ENCODE assay signal across 7 cellular contexts in genomic region chr13:42047561-42048322, GRCh38. TPM values are rescaled to one million over a fixed set of nuclear protein-coding genes. Genes with fewer than 3 reads are reported as not detected.
A peak's percentile ranks its signal among the peaks of the same experiment; 100 is the strongest.
DNase-seq lines count a peak whose midpoint lies in the region; TF ChIP-seq lines count a peak whose summit lies in the region.

No MANE protein-coding gene starts in this region.

- H3K27ac ChIP-seq in endodermal cell (ENCODE audit: low read depth, low read length) = no peak overlapping the region
- H3K27ac ChIP-seq in mesendoderm (ENCODE audit: low read depth, low read length) = peak overlapping the region; percentile 9
- peak overlapping the region; percentile 46 for H3K27ac ChIP-seq in subcutaneous abdominal adipose tissue (ENCODE audit: low read depth, low read length)

- peak overlapping the region; percentile 90 for H3K56ac ChIP-seq in mesendoderm (ENCODE audit: low read length)

- peak overlapping the region; percentile 85 for H3K4me3 Mint-ChIP-seq in activated CD4-positive, alpha-beta T cell treated with anti-CD3 and anti-CD28 coated beads, Interleukin-2, amount 10 ng/mL, durations not matched to agents 7 days and 5 days
- peak overlapping the region; percentile 63 for H3K4me3 Mint-ChIP-seq in endodermal cell

- H3K4me1 Mint-ChIP-seq in activated CD4-positive, alpha-beta T cell treated with anti-CD3 and anti-CD28 coated beads, Interleukin-2, amount 10 ng/mL, durations not matched to agents 7 days and 5 days = peaks cover 35% of the 10 kb centered on the region
- H3K4me1 Mint-ChIP-seq in endodermal cell = peaks cover 4% of the 10 kb centered on the region

- H3K9me3 Mint-ChIP-seq in activated CD4-positive, alpha-beta T cell treated with anti-CD3 and anti-CD28 coated beads, Interleukin-2, amount 10 ng/mL, durations not matched to agents 7 days and 5 days = no peaks in the 10 kb centered on the region
- H3K9me3 Mint-ChIP-seq in endodermal cell = no peaks in the 10 kb centered on the region

- peaks cover 13% of the 10 kb centered on the region for H3K36me3 Mint-ChIP-seq in activated CD4-positive, alpha-beta T cell treated with anti-CD3 and anti-CD28 coated beads, Interleukin-2, amount 10 ng/mL, durations not matched to agents 7 days and 5 days (ENCODE audit: low read depth)
- H3K36me3 Mint-ChIP-seq in endodermal cell (ENCODE audit: low read depth) = no peaks in the 10 kb centered on the region

- POLR2A ChIA-PET in GM10248 (lab: Yijun Ruan, JAX) = interaction anchor here (0.6 kb wide), 1 partner anchor 188 kb away, joined by 3 read pairs; no protein-coding TSS in a partner anchor
- POLR2A ChIA-PET in HEK293T (lab: Yijun Ruan, JAX) = interaction anchor here (0.9 to 1.6 kb wide), 3 partner anchors 14 to 96 kb away, joined by 3 to 6 read pairs (median 4); partner anchors contain the start of gene VWA8
- POLR2A ChIA-PET in activated CD4-positive, alpha-beta T cell treated with anti-CD3 and anti-CD28 coated beads, Interleukin-2, amount 10 ng/mL, durations not matched to agents 7 days and 5 days (lab: Charles Lee) = interaction anchor here (0.6 to 0.9 kb wide), 2 partner anchors 91 to 106 kb away, joined by 3 read pairs; no protein-coding TSS in a partner anchor

- H3K23ac ChIP-seq in mesendoderm (ENCODE audit: low read length) = no peak overlapping the region

- no peak overlapping the region for H3K4ac ChIP-seq in mesendoderm (ENCODE audit: low read depth, low read length)

- no peak overlapping the region for H2AK5ac ChIP-seq in mesendoderm (ENCODE audit: low read length)

- no peaks in the 10 kb centered on the region for H3K79me1 ChIP-seq in mesendoderm (ENCODE audit: low read length)

- no peak overlapping the region for H2BK120ac ChIP-seq in mesendoderm (ENCODE audit: low read depth, low read length)

- H3K27me3 ChIP-seq in endodermal cell (ENCODE audit: control insufficient read depth, insufficient read depth, low read length, poor library complexity, severe bottlenecking) (peaks cover 29% of the 10 kb centered on the region), mesendoderm (ENCODE audit: insufficient read depth, low read length, poor library complexity) (no peaks in the 10 kb centered on the region), subcutaneous abdominal adipose tissue (ENCODE audit: control insufficient read depth in 5 of 5, insufficient read depth in 4 of 5, low read length in 5 of 5) (peaks cover 0 to 4% (median 0%) of the 10 kb centered on the region in 5 donors)

- H3K9ac ChIP-seq in endodermal cell (ENCODE audit: extremely low read depth, low read length, poor library complexity, severe bottlenecking) (peak overlapping the region; percentile 4), mesendoderm (ENCODE audit: low read length) (peak overlapping the region; percentile 80), subcutaneous abdominal adipose tissue (ENCODE audit: low read length in 5 of 5) (peak overlapping the region; percentile 69 to 84 (median 82))

- TF ChIP-seq CTCF in GM10248 (IDR thresholded peaks at IDR 0.05; ENCODE audit: control extremely low read depth, extremely low read depth, low read depth, missing control alignments) (no peak), endodermal cell (conservative IDR thresholded peaks at IDR 0.05) (no peak)

- H3K9me3 ChIP-seq in endodermal cell (ENCODE audit: control insufficient read depth, low read length) = no peaks in the 10 kb centered on the region
- H3K9me3 ChIP-seq in subcutaneous abdominal adipose tissue (ENCODE audit: control insufficient read depth in 5 of 5, low read length in 5 of 5) = no peaks in the 10 kb centered on the region

- 0 to 1% methylated on average over 26 to 50 of the region's 50 CpGs for WGBS in endodermal cell (ENCODE audit: insufficient coverage in 1 of 2, insufficient read length in 1 of 2), 2 experiments
- WGBS in mesendoderm (ENCODE audit: extremely low coverage, insufficient coverage, low lambda C conversion rate) = no CpG with 5 or more reads among the region's 50 CpGs

- H2BK5ac ChIP-seq in mesendoderm (ENCODE audit: low read length) = no peak overlapping the region

- H3K4me1 ChIP-seq in endodermal cell (ENCODE audit: control insufficient read depth, insufficient read depth, low read length) (no peaks in the 10 kb centered on the region), mesendoderm (ENCODE audit: control insufficient read depth, low read depth, low read length) (no peaks in the 10 kb centered on the region), subcutaneous abdominal adipose tissue (ENCODE audit: control insufficient read depth in 5 of 5, insufficient read depth in 5 of 5, low read length in 5 of 5) (peaks cover 4 to 23% (median 18%) of the 10 kb centered on the region in 5 donors)

- H4K5ac ChIP-seq in mesendoderm (ENCODE audit: low read length) = no peak overlapping the region

- peak overlapping the region; percentile 52 for H3K18ac ChIP-seq in mesendoderm (ENCODE audit: low read length)

- no peak overlapping the region for H2BK15ac ChIP-seq in mesendoderm (replicated peaks; ENCODE audit: low read depth)

- H3K36me3 ChIP-seq in endodermal cell (ENCODE audit: control insufficient read depth, insufficient read depth, low read length) (no peaks in the 10 kb centered on the region), mesendoderm (ENCODE audit: control insufficient read depth, insufficient read depth, low read length) (no peaks in the 10 kb centered on the region), subcutaneous abdominal adipose tissue (ENCODE audit: control insufficient read depth in 5 of 5, insufficient read depth in 5 of 5, low read length in 5 of 5) (no peaks in the 10 kb centered on the region)

- H3K4me3 ChIP-seq in endodermal cell (ENCODE audit: low read length) (peak overlapping the region; percentile 85), mesendoderm (ENCODE audit: low read length) (peak overlapping the region; percentile 77), subcutaneous abdominal adipose tissue (ENCODE audit: low read depth in 1 of 5, low read length in 5 of 5) (peak overlapping the region; percentile 75 to 87 (median 80))

- peaks cover 2% of the 10 kb centered on the region for H3K27me3 Mint-ChIP-seq in activated CD4-positive, alpha-beta T cell treated with anti-CD3 and anti-CD28 coated beads, Interleukin-2, amount 10 ng/mL, durations not matched to agents 7 days and 5 days
- H3K27me3 Mint-ChIP-seq in endodermal cell (ENCODE audit: insufficient read depth) = peaks cover 61% of the 10 kb centered on the region

- H4K8ac ChIP-seq in mesendoderm (ENCODE audit: low read depth, low read length) = no peak overlapping the region

- H3K27ac Mint-ChIP-seq in activated CD4-positive, alpha-beta T cell treated with anti-CD3 and anti-CD28 coated beads, Interleukin-2, amount 10 ng/mL, durations not matched to agents 7 days and 5 days = peak overlapping the region; percentile 86
- H3K27ac Mint-ChIP-seq in endodermal cell = peak overlapping the region; percentile 13

- DNase-seq in GM10248 (ENCODE audit: extremely low spot score) = peak; percentile 69
- DNase-seq in HEK293T (ENCODE audit: extremely low spot score) = peak; percentile 44
- DNase-seq in NCI-H1105 (lab: John Stamatoyannopoulos, UW) = peak; percentile 7
- peak; percentile 32 for DNase-seq in activated CD4-positive, alpha-beta T cell treated with anti-CD3 and anti-CD28 coated beads, Interleukin-2, amount 10 ng/mL, durations not matched to agents 7 days and 5 days
- peak; percentile 82 for DNase-seq in endodermal cell
- DNase-seq in mesendoderm = peak; percentile 79

- CTCF ChIA-PET in GM10248 (lab: Yijun Ruan, JAX) = interaction anchor here (1.0 to 2.4 kb wide), 6 partner anchors 9 to 376 kb away, joined by 3 to 8 read pairs (median 4); no protein-coding TSS in a partner anchor
- CTCF ChIA-PET in HEK293T (lab: Yijun Ruan, JAX) = interaction anchor here (0.6 kb wide), 1 partner anchor 371 kb away, joined by 4 read pairs; no protein-coding TSS in a partner anchor
- CTCF ChIA-PET in activated CD4-positive, alpha-beta T cell treated with anti-CD3 and anti-CD28 coated beads, Interleukin-2, amount 10 ng/mL, durations not matched to agents 7 days and 5 days (lab: Charles Lee) = interaction anchor here (0.7 to 1.5 kb wide), 4 partner anchors 9 to 67 kb away, joined by 3 to 4 read pairs (median 3); no protein-coding TSS in a partner anchor

- H3K4me2 ChIP-seq in mesendoderm (ENCODE audit: low read length) = peak overlapping the region; percentile 93

- H3K79me2 ChIP-seq in mesendoderm (ENCODE audit: control insufficient read depth, insufficient read depth, low read length) = no peaks in the 10 kb centered on the region

TF ChIP-seq in HEK293T, 16 proteins besides CTCF, POLR2A, EP300 and RAD21:
- TF ChIP-seq CTBP1 (IDR thresholded peaks at IDR 0.05; ENCODE audit: borderline replicate concordance) (no peak), L3MBTL2 (conservative IDR thresholded peaks at IDR 0.05) (0 out of 2 replicates have a peak, but pooled peaks have one; percentile 5)

RNA-seq across cellular contexts. Expression of gene DGKH, which starts 0.7 kb away (rescaled TPM):
- 10 to 100 TPM; 17.3 to 18.2 TPM for total RNA-seq in activated CD4-positive, alpha-beta T cell treated with anti-CD3 and anti-CD28 coated beads, Interleukin-2, amount 10 ng/mL, durations not matched to agents 7 days and 5 days
- total RNA-seq in endodermal cell = 10 to 100 TPM in 1 of 2 donors, 1 to 10 TPM in 1; 7.1 to 11.5 TPM
- 3.2 TPM for polyA plus RNA-seq in endodermal cell (2013, experiment 1 of 2)
- polyA plus RNA-seq in endodermal cell (2013, experiment 2 of 2) = 4.0 TPM
- 2.3 TPM for polyA plus RNA-seq in mesendoderm (2013, experiment 1 of 2)
- 2.2 TPM for polyA plus RNA-seq in mesendoderm (2013, experiment 2 of 2)

Comparison
In these comparisons a context has a peak if more than half of its experiments do, and no peak if none do; other contexts are left out.
1. DNase-seq: peak in every context shown above with its lines; median percentile 82 in endodermal cell; 79 in mesendoderm; 69 in GM10248; 44 in HEK293T; 32 in activated CD4-positive, alpha-beta T cell treated with anti-CD3 and anti-CD28 coated beads, Interleukin-2, amount 10 ng/mL, durations not matched to agents 7 days and 5 days; 7 in NCI-H1105.
2. H3K9ac ChIP-seq: peak in every context shown above with its lines; median percentile 82 in subcutaneous abdominal adipose tissue; 80 in mesendoderm; 4 in endodermal cell.